19 cellular contexts compared by ENCODE assay signal in genomic region chr20:51376121-51376520, GRCh38.
"Had no signal": no experiment of that assay in that cellular context is flagged by ENCODE, and none has a peak within 500 bp of the region (broad histone marks: within the 10 kb centered on the region; RNA-seq: fewer than 3 reads in every experiment).

No MANE protein-coding gene starts in this region.

- H3K9me3 Mint-ChIP-seq: activated naive CD4-positive, alpha-beta T cell treated with anti-CD3 and anti-CD28 coated beads for 36 hours; activated T-helper 2 cell treated with anti-CD3 and anti-CD28 coated beads, Interferon-gamma antibody, Interleukin-2, Interleukin-4, amounts not matched to agents 10 μg/mL and 5 μg/mL and 100 μg/mL, durations not matched to agents 14 hours and 24 hours and 36 hours; nephron; stimulated activated naive CD8-positive, alpha-beta T cell treated with anti-CD3 and anti-CD28 coated beads, Interleukin-15, Interleukin-2, amounts not matched to agents 100 ng/mL and 50 ng/mL, for 24 hours; type B pancreatic cell had no signal

- ATAC-seq: activated CD4-positive, CD25-positive, alpha-beta regulatory T cell treated with anti-CD3 and anti-CD28 coated beads, Interleukin-2, amount 50 U/mL, for 24 hours; activated CD8-positive, alpha-beta memory T cell treated with anti-CD3 and anti-CD28 coated beads, Interleukin-2, amount 10 ng/mL, durations not matched to agents 7 days and 5 days; esophagus mucosa; sciatic nerve had no signal

- H3K27me3 Mint-ChIP-seq: activated CD8-positive, alpha-beta memory T cell treated with anti-CD3 and anti-CD28 coated beads, Interleukin-2, amount 10 ng/mL, durations not matched to agents 7 days and 5 days; stimulated activated naive CD8-positive, alpha-beta T cell treated with anti-CD3 and anti-CD28 coated beads, Interleukin-15, Interleukin-2, amounts not matched to agents 100 ng/mL and 50 ng/mL, for 24 hours had no signal

- H3K27ac Mint-ChIP-seq: activated CD8-positive, alpha-beta memory T cell treated with anti-CD3 and anti-CD28 coated beads, Interleukin-2, amount 10 ng/mL, durations not matched to agents 7 days and 5 days; activated naive CD4-positive, alpha-beta T cell treated with anti-CD3 and anti-CD28 coated beads for 36 hours; activated T-helper 2 cell treated with anti-CD3 and anti-CD28 coated beads, Interferon-gamma antibody, Interleukin-2, Interleukin-4, amounts not matched to agents 10 μg/mL and 5 μg/mL and 100 μg/mL, durations not matched to agents 14 hours and 24 hours and 36 hours; nephron; stimulated activated naive CD8-positive, alpha-beta T cell treated with anti-CD3 and anti-CD28 coated beads, Interleukin-15, Interleukin-2, amounts not matched to agents 100 ng/mL and 50 ng/mL, for 24 hours; type B pancreatic cell had no signal

- H3K27ac ChIP-seq: left ventricle myocardium inferior, suprapubic skin had no signal

- DNase-seq: activated CD4-positive, alpha-beta T cell treated with anti-CD3 and anti-CD28 coated beads, Interleukin-2, amount 50 U/mL, for 4 hours; activated CD8-positive, alpha-beta memory T cell treated with anti-CD3 and anti-CD28 coated beads, Interleukin-2, amount 10 ng/mL, durations not matched to agents 7 days and 5 days; activated naive CD4-positive, alpha-beta T cell treated with anti-CD3 and anti-CD28 coated beads for 36 hours; activated T-cell treated with anti-CD3 and anti-CD28 coated beads, Interleukin-2, amount 50 U/mL, for 1 hour; hypothalamus; left ventricle myocardium inferior; mesenchymal stem cell; nucleus accumbens had no signal

- H3K9me3 ChIP-seq: left ventricle myocardium inferior, suprapubic skin had no signal

- FAIRE-seq: astrocyte, bronchial epithelial cell, endometrium had no signal

- H3K36me3 ChIP-seq: left ventricle myocardium inferior, suprapubic skin had no signal

- H3K4me3 ChIP-seq: left ventricle myocardium inferior, suprapubic skin had no signal

- H3K27me3 ChIP-seq: suprapubic skin had no signal

- H3K36me3 Mint-ChIP-seq: type B pancreatic cell had no signal

- H3K4me3 Mint-ChIP-seq: activated CD8-positive, alpha-beta memory T cell treated with anti-CD3 and anti-CD28 coated beads, Interleukin-2, amount 10 ng/mL, durations not matched to agents 7 days and 5 days; activated naive CD4-positive, alpha-beta T cell treated with anti-CD3 and anti-CD28 coated beads for 36 hours; nephron; stimulated activated naive CD8-positive, alpha-beta T cell treated with anti-CD3 and anti-CD28 coated beads, Interleukin-15, Interleukin-2, amounts not matched to agents 100 ng/mL and 50 ng/mL, for 24 hours; type B pancreatic cell had no signal
